Comparison of ENCODE assay signal across 8 cellular contexts in genomic region chr1:49824261-49824660, GRCh38.
"Had no signal": no experiment of that assay in that cellular context is flagged by ENCODE, and none has a peak within 500 bp of the region (broad histone marks: within the 10 kb centered on the region; RNA-seq: fewer than 3 reads in every experiment).

No MANE protein-coding gene starts in this region.

- ATAC-seq: GM23338, HCT116 had no signal

- DNase-seq: GM23248, GOT3, H7, H9, HCEC 1CT, HFFc6 had no signal

- H3K27ac Mint-ChIP-seq: GM23338, H9, HFFc6 had no signal
